Comparison of ENCODE assay signal across 14 cellular contexts in the genomic region with DNA sequence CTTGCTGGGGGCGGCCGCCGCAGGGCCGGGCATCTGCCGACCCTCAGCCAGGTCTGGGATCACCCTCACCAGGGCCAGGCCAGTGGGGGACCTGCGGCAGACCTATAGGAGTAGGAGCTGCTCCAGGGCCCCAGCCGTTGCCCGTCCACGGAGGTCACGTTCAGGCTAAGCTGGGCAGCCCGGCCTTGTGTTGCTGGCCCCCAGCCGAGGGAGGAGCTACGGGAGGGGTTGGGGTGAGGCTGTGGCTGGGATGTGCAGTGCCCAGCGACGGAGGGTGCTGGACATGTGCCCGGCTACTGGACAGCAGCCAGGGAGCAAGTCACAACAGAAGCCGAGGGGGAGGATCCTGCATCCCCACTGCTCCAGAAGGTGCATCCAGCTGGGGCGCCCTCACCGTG. TPM values are rescaled to one million over a fixed set of nuclear protein-coding genes. Genes with fewer than 3 reads are reported as not detected.
DNase-seq lines count a peak whose midpoint lies in the region; ATAC-seq, FAIRE-seq and TF ChIP-seq lines count a peak whose summit lies in the region.
"Had no signal": no experiment of that assay in that cellular context is flagged by ENCODE, and none has a peak within 500 bp of the region (broad histone marks: within the 10 kb centered on the region; RNA-seq: fewer than 3 reads in every experiment).

No MANE protein-coding gene starts in this region.

- H3K27me3 ChIP-seq in H1 (replicated peaks in 1 of 4; ENCODE audit: control insufficient read depth in 3 of 4, extremely low read depth in 1 of 4, insufficient read depth in 3 of 4, low read length in 3 of 4): peaks cover 4 to 8% (median 7%) of the 10 kb centered on the region in 4 experiments

- peaks cover 0 to 2% of the 10 kb centered on the region in 2 experiments for H4K20me1 ChIP-seq in H1 (replicated peaks in 1 of 2; ENCODE audit: control insufficient read depth in 1 of 2, insufficient read depth in 2 of 2, low read length in 2 of 2)

- no peak overlapping the region for H4K91ac ChIP-seq in H1 (replicated peaks; ENCODE audit: insufficient read length, low read length)

- CTCF ChIA-PET in H1 (lab: Charles Lee; ENCODE audit: partially characterized antibody): interaction anchor here (1.1 to 2.8 kb wide), 8 partner anchors 8 to 240 kb away, joined by 3 to 29 read pairs (median 6); no protein-coding TSS in a partner anchor

- WGBS in H1 (ENCODE audit: extremely low coverage in 1 of 2, insufficient coverage in 1 of 2, insufficient read length in 1 of 2, insufficient replicate concordance in 2 of 2, low coverage in 1 of 2, low lambda C conversion rate in 2 of 2, missing lambda C conversion rate in 1 of 2), 2 experiments: 85% methylated on average over 14 of the region's 19 CpGs; no CpG with 5 or more reads in 1 of the 2 experiments

- H3K18ac ChIP-seq in H1 (ENCODE audit: extremely low read depth, low read length): no peak overlapping the region

- peak; percentile 60 for DNase-seq in A172 (ENCODE audit: low spot score)
- peak; percentile 75 for DNase-seq in NCI-H774 (lab: John Stamatoyannopoulos, UW)
- DNase-seq in H1 (ENCODE audit: low read depth in 1 of 2, low spot score in 2 of 2): no peak
- peak; percentile 91 for DNase-seq in mucosa of gallbladder (ENCODE audit: low spot score)
- no peak for DNase-seq in stimulated activated CD4-positive, alpha-beta T cell treated with anti-CD3 and anti-CD28 coated beads, Interleukin-4, amount 100 ng/mL, for 4 hours
- DNase-seq in stimulated activated CD4-positive, alpha-beta T cell treated with anti-CD3 and anti-CD28 coated beads, Interleukin-1b, Interleukin-23, amount 100 ng/mL, for 48 hours: no peak
- DNase-seq: GDM1; OCI-M1; stimulated activated naive CD8-positive, alpha-beta T cell treated with anti-CD3 and anti-CD28 coated beads, Interleukin-15, Interleukin-2, amounts not matched to agents 100 U/mL and 50 U/mL, for 24 hours had no signal

- H3K9me3 ChIP-seq in H1 (ENCODE audit: insufficient read depth in 2 of 2, low read depth in 1 of 2, low read length in 1 of 2): peaks cover 0 to 7% of the 10 kb centered on the region in 2 experiments; a peak in 2 of 4 replicates

- H3K14ac ChIP-seq in H1 (ENCODE audit: insufficient read length): no peak overlapping the region

- no peak for FAIRE-seq in H1 (lab: Jason Lieb, UNC)

- no peak for TF ChIP-seq CTCF in H1 (IDR thresholded peaks at IDR 0.05; ENCODE audit: control extremely low read depth in 1 of 3, insufficient read depth in 1 of 3, low read depth in 1 of 3, low read length in 3 of 3)

- no peaks in the 10 kb centered on the region for H3K79me2 ChIP-seq in H1 (ENCODE audit: control insufficient read depth in 1 of 2, insufficient read depth in 2 of 2, low read length in 2 of 2)

- no peak overlapping the region for H2AK5ac ChIP-seq in H1 (ENCODE audit: low read depth, low read length)

- no peak overlapping the region for H2BK15ac ChIP-seq in H1 (ENCODE audit: low read length)

- H2BK5ac ChIP-seq in H1 (ENCODE audit: low read depth, low read length): no peak overlapping the region

- H3K56ac ChIP-seq in H1 (replicated peaks; ENCODE audit: insufficient read length, low read depth, low read length): no peak overlapping the region

- no peaks in the 10 kb centered on the region; the same call in 1 of the 2 replicates for H3K79me1 ChIP-seq in H1 (ENCODE audit: low read depth, low read length)

- TF ChIP-seq RAD21 in H1 (IDR thresholded peaks at IDR 0.05 in 1 of 2, conservative IDR thresholded peaks at IDR 0.05 in 1 of 2; ENCODE audit: low read depth in 2 of 2, low read length in 2 of 2): no peak

- no peak overlapping the region for H3K4me3 ChIP-seq in H1 (ENCODE audit: extremely low read depth in 1 of 4, insufficient read depth in 2 of 4, low read depth in 3 of 4, low read length in 4 of 4)
- H3K4me3 ChIP-seq: GM23338 had no signal

- POLR2A ChIA-PET in H1 (lab: Charles Lee; ENCODE audit: partially characterized antibody): interaction anchor here (1.0 kb wide), 2 partner anchors 44 to 164 kb away, joined by 3 read pairs; no protein-coding TSS in a partner anchor

- peak overlapping the region; percentile 57 for H4K8ac ChIP-seq in H1 (ENCODE audit: extremely low read depth, insufficient read depth, low read length)

- no peaks in the 10 kb centered on the region for H3K36me3 ChIP-seq in H1 (ENCODE audit: control insufficient read depth in 2 of 4, insufficient read depth in 4 of 4, low read length in 3 of 4)

- no peak for TF ChIP-seq POLR2A in H1 (IDR thresholded peaks at IDR 0.05; ENCODE audit: control extremely low read depth in 1 of 2, low read depth in 2 of 2, low read length in 2 of 2)

- no peak overlapping the region for H3K4me2 ChIP-seq in H1 (ENCODE audit: insufficient read depth in 1 of 2, low read depth in 2 of 2, low read length in 2 of 2)
- H3K4me2 ChIP-seq: GM23338 had no signal

- no peak overlapping the region for H2BK20ac ChIP-seq in H1 (ENCODE audit: low read length)

- no peak for TF ChIP-seq EP300 in H1 (IDR thresholded peaks at IDR 0.05; ENCODE audit: borderline replicate concordance in 1 of 2, low read depth in 2 of 2, low read length in 2 of 2)

- ATAC-seq in GM19023 (IDR thresholded peaks at IDR 0.05; ENCODE audit: unreplicated experiment) (no peak), GM19467 (IDR thresholded peaks at IDR 0.05; ENCODE audit: unreplicated experiment) (no peak)
- ATAC-seq: GM23338; stimulated activated naive CD8-positive, alpha-beta T cell treated with anti-CD3 and anti-CD28 coated beads, Interleukin-15, Interleukin-2, amounts not matched to agents 100 U/mL and 50 U/mL, for 24 hours had no signal

- peaks cover 8% of the 10 kb centered on the region; the same call in 1 of the 2 replicates for H3K23me2 ChIP-seq in H1 (ENCODE audit: low read depth, low read length)

- no peak overlapping the region for H3K23ac ChIP-seq in H1 (ENCODE audit: insufficient read length)

- H2AFZ ChIP-seq in H1 (ENCODE audit: low read length): no peak overlapping the region
- H2AFZ ChIP-seq: GM23338 had no signal

- no peak overlapping the region for H3K9ac ChIP-seq in H1 (replicated peaks in 1 of 4; ENCODE audit: extremely low read depth in 1 of 4, low read depth in 3 of 4, low read length in 3 of 4)

- no peak overlapping the region; the same call in 1 of the 2 replicates for H2BK12ac ChIP-seq in H1 (ENCODE audit: low read depth, low read length)

- H4K5ac ChIP-seq in H1 (ENCODE audit: insufficient read length, low read depth, low read length): no peak overlapping the region

- no peak overlapping the region for H3K27ac ChIP-seq in H1 (ENCODE audit: low read depth, low read length)

- H3K4ac ChIP-seq in H1 (replicated peaks; ENCODE audit: insufficient read length, low read depth, low read length): no peak overlapping the region

- H3K4me1 ChIP-seq in H1 (replicated peaks in 1 of 4; ENCODE audit: control insufficient read depth in 3 of 4, insufficient read depth in 4 of 4, low read length in 3 of 4): 0 out of 7 replicates have a peak, but pooled peaks cover 0 to 3% (median 0%) of the 10 kb centered on the region in 4 experiments

- no peak overlapping the region for H2BK120ac ChIP-seq in H1 (replicated peaks; ENCODE audit: low read depth, low read length)

TF ChIP-seq in H1, 55 proteins besides CTCF, POLR2A, EP300 and RAD21 (continues in another document):
- no peak for TF ChIP-seq ZNF274 (IDR thresholded peaks at IDR 0.05; ENCODE audit: borderline replicate concordance, extremely low read depth, low read length)
- TF ChIP-seq, protein P1, sequence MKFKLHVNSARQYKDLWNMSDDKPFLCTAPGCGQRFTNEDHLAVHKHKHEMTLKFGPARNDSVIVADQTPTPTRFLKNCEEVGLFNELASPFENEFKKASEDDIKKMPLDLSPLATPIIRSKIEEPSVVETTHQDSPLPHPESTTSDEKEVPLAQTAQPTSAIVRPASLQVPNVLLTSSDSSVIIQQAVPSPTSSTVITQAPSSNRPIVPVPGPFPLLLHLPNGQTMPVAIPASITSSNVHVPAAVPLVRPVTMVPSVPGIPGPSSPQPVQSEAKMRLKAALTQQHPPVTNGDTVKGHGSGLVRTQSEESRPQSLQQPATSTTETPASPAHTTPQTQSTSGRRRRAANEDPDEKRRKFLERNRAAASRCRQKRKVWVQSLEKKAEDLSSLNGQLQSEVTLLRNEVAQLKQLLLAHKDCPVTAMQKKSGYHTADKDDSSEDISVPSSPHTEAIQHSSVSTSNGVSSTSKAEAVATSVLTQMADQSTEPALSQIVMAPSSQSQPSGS (IDR thresholded peaks at IDR 0.05; ENCODE audit: low read length): no peak
- TF ChIP-seq PHF8 (conservative IDR thresholded peaks at IDR 0.05; ENCODE audit: low read depth, low read length): no peak
- TF ChIP-seq TBP (IDR thresholded peaks at IDR 0.05; ENCODE audit: low read depth, low read length): no peak
- TF ChIP-seq JUN (IDR thresholded peaks at IDR 0.05; ENCODE audit: low read depth, low read length): no peak
- no peak for TF ChIP-seq POU5F1 (IDR thresholded peaks at IDR 0.05; ENCODE audit: low read depth, low read length)

RNA-seq across cellular contexts. Expression of a gene that starts 39.6 kb away (rescaled TPM):
- not detected in 2 replicates for total RNA-seq in A172 (2014; rRNA removed; shearing (Covaris generic))
- not detected in 2 replicates for total RNA-seq in H1 (2021; fragmentation: NEBNext Ultra II Directional; extraction: Animal tissue kit (Norgen Biotek cat#: 25700))
- 0.02 and 0.03 TPM in 2 replicates for polyA plus RNA-seq in H1 (2011; rRNA removed)
- 0.03 TPM for polyA plus RNA-seq in H1 (2011; cell fraction: cytosol; rRNA removed)
- polyA plus RNA-seq in H1 (2011; cell fraction: nucleus; rRNA removed): 0.06 TPM
- polyA plus RNA-seq in H1 (2012, experiment 1 of 2): 0.05 TPM in 1 of 4 replicates, not detected in the others
- 0.03 TPM for polyA plus RNA-seq in H1 (2012, experiment 2 of 2)
- polyA plus RNA-seq in H1 (2013, experiment 1 of 2): not detected
- 0.02 TPM for polyA plus RNA-seq in H1 (2013, experiment 2 of 2)
- 0.22 TPM in 1 of 2 replicates, not detected in the other for polyA minus RNA-seq in H1 (2011; rRNA and poly(A)+ RNA removed)
- not detected for polyA minus RNA-seq in H1 (2011; cell fraction: cytosol; rRNA and poly(A)+ RNA removed)
- not detected for polyA minus RNA-seq in H1 (2011; cell fraction: nucleus; rRNA and poly(A)+ RNA removed)
- total RNA-seq in mucosa of gallbladder: 179 TPM
- total RNA-seq: glomerular endothelial cell, GM23338 had no signal
- polyA plus RNA-seq: AG04450, GM23338 had no signal

RNA-seq across cellular contexts. Expression of a gene that starts 50.0 kb away (rescaled TPM):
- total RNA-seq in A172 (2014; rRNA removed; shearing (Covaris generic)): 8.5 and 10.2 TPM in 2 replicates
- total RNA-seq in H1 (2021; fragmentation: NEBNext Ultra II Directional; extraction: Animal tissue kit (Norgen Biotek cat#: 25700)): 38.6 and 39.7 TPM in 2 replicates
- polyA plus RNA-seq in H1 (2011; rRNA removed): 23.5 and 37.5 TPM in 2 replicates
- 26.4 TPM for polyA plus RNA-seq in H1 (2011; cell fraction: cytosol; rRNA removed)
- 181 TPM for polyA plus RNA-seq in H1 (2011; cell fraction: nucleus; rRNA removed)
- polyA plus RNA-seq in H1 (2012, experiment 1 of 2): 27.4 to 47.0 TPM (median 38.9 TPM) in 4 replicates
- 19.5 TPM for polyA plus RNA-seq in H1 (2012, experiment 2 of 2)
- 27.2 TPM for polyA plus RNA-seq in H1 (2013, experiment 1 of 2)
- polyA plus RNA-seq in H1 (2013, experiment 2 of 2): 24.9 TPM
- polyA minus RNA-seq in H1 (2011; rRNA and poly(A)+ RNA removed): 23.8 and 28.1 TPM in 2 replicates
- polyA minus RNA-seq in H1 (2011; cell fraction: cytosol; rRNA and poly(A)+ RNA removed): 33.8 TPM
- 44.5 TPM for polyA minus RNA-seq in H1 (2011; cell fraction: nucleus; rRNA and poly(A)+ RNA removed)
- total RNA-seq in mucosa of gallbladder: 344 TPM

Comparison
In these comparisons a context has a peak if more than half of its experiments do, and no peak if none do; other contexts are left out.
1. DNase-seq: peak in A172 (single experiment), NCI-H774 (single experiment) and mucosa of gallbladder (single experiment); none in H1 (0 of 2), stimulated activated CD4-positive, alpha-beta T cell treated with anti-CD3 and anti-CD28 coated beads, Interleukin-4, amount 100 ng/mL, for 4 hours (0 of 2) and stimulated activated CD4-positive, alpha-beta T cell treated with anti-CD3 and anti-CD28 coated beads, Interleukin-1b, Interleukin-23, amount 100 ng/mL, for 48 hours (single experiment).
2. RNA of a gene that starts 39.6 kb away (total RNA-seq): 179 TPM in mucosa of gallbladder (single experiment); not detected in A172 and not detected in H1; every median in the first group is over 100 times any median in the second.